19 cellular contexts compared by ENCODE assay signal in the genomic region with DNA sequence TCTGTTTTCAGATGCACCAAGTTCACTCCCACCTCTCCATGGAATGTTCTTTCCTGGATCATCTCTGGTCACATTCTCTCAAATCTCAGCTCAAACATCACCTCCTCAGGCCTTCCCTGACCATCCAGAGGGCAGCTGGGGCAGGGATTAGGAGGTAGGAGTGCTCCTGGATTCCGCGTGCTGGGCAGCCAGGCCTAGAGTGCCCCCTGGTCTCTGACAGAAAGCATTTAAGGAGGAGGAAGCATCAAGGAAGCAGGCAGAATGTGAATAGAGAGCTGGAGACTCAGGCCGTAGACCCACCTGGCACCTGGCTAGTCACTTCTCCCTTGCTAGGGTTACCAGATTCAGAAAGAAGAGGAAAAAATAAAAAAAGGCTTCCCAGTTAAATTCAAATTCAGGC. TPM values are rescaled to one million over a fixed set of nuclear protein-coding genes. Genes with fewer than 3 reads are reported as not detected.
DNase-seq lines count a peak whose midpoint lies in the region; ATAC-seq and TF ChIP-seq lines count a peak whose summit lies in the region.
"Had no signal": no experiment of that assay in that cellular context is flagged by ENCODE, and none has a peak within 500 bp of the region (broad histone marks: within the 10 kb centered on the region; RNA-seq: fewer than 3 reads in every experiment).

No MANE protein-coding gene starts in this region.

- WGBS in mammary epithelial cell (ENCODE audit: low coverage, missing lambda C conversion rate) = 100% methylated on average over 3 of the region's 3 CpGs

- H3K27me3 Mint-ChIP-seq in MCF 10A (ENCODE audit: insufficient read depth, unreplicated experiment) = no peaks in the 10 kb centered on the region
- no peaks in the 10 kb centered on the region for H3K27me3 Mint-ChIP-seq in T-helper 17 cell
- no peaks in the 10 kb centered on the region for H3K27me3 Mint-ChIP-seq in memory B cell

- H3K4me3 ChIP-seq in mammary epithelial cell (replicated peaks in 1 of 3; ENCODE audit: insufficient read depth in 1 of 3, low read depth in 2 of 3, low read length in 3 of 3) = no peak overlapping the region
- H3K4me3 ChIP-seq: vagina had no signal

- H3K9me3 ChIP-seq in mammary epithelial cell (replicated peaks; ENCODE audit: insufficient read depth, low read length) = no peaks in the 10 kb centered on the region
- no peaks in the 10 kb centered on the region for H3K9me3 ChIP-seq in T-helper 17 cell (ENCODE audit: control insufficient read depth, low read length, poor library complexity, severe bottlenecking)
- H3K9me3 ChIP-seq: vagina had no signal

- H3K27me3 ChIP-seq in mammary epithelial cell (ENCODE audit: insufficient read depth, low read length) = no peaks in the 10 kb centered on the region
- H3K27me3 ChIP-seq: vagina had no signal

- peak overlapping the region; percentile 50 for H3K27ac Mint-ChIP-seq in MCF 10A (ENCODE audit: low read depth, unreplicated experiment)
- peak overlapping the region; percentile 96 for H3K27ac Mint-ChIP-seq in T-helper 17 cell
- no peak overlapping the region for H3K27ac Mint-ChIP-seq in memory B cell
- H3K27ac Mint-ChIP-seq: activated CD4-positive, alpha-beta T cell treated with anti-CD3 and anti-CD28 coated beads, Interleukin-2, amount 10 ng/mL, durations not matched to agents 7 days and 5 days; activated naive CD4-positive, alpha-beta T cell treated with anti-CD3 and anti-CD28 coated beads, Interleukin-2, amount 50 U/mL, for 72 hours had no signal

- H3K36me3 ChIP-seq in mammary epithelial cell (ENCODE audit: insufficient read depth, low read length) = no peaks in the 10 kb centered on the region
- H3K36me3 ChIP-seq: vagina had no signal

- H4K20me1 ChIP-seq in mammary epithelial cell (ENCODE audit: insufficient read depth, low read length) = no peaks in the 10 kb centered on the region

- no peak overlapping the region for H3K9ac ChIP-seq in mammary epithelial cell (ENCODE audit: insufficient read depth, low read length)

- ATAC-seq in T-helper 17 cell (no peak), memory B cell (ENCODE audit: low read depth) (no peak)
- ATAC-seq: activated naive CD4-positive, alpha-beta T cell treated with anti-CD3 and anti-CD28 coated beads, Interleukin-2, amount 50 U/mL, for 72 hours had no signal

- H3K36me3 Mint-ChIP-seq in MCF 10A (ENCODE audit: insufficient read depth, unreplicated experiment) (no peaks in the 10 kb centered on the region), T-helper 17 cell (ENCODE audit: low read depth) (no peaks in the 10 kb centered on the region), memory B cell (no peaks in the 10 kb centered on the region)
- H3K36me3 Mint-ChIP-seq: activated naive CD4-positive, alpha-beta T cell treated with anti-CD3 and anti-CD28 coated beads, Interleukin-2, amount 50 U/mL, for 72 hours had no signal

- no peak for TF ChIP-seq CTCF in MCF 10A (IDR thresholded peaks at IDR 0.05; ENCODE audit: unreplicated experiment)
- TF ChIP-seq CTCF in mammary epithelial cell (conservative IDR thresholded peaks at IDR 0.05 in 1 of 2, IDR thresholded peaks at IDR 0.05 in 1 of 2; ENCODE audit: extremely low read depth in 1 of 2, insufficient read depth in 1 of 2, low read depth in 1 of 2, low read length in 2 of 2) = no peak

- H3K9me3 Mint-ChIP-seq in MCF 10A (ENCODE audit: unreplicated experiment) (no peaks in the 10 kb centered on the region), memory B cell (no peaks in the 10 kb centered on the region)
- H3K9me3 Mint-ChIP-seq: activated CD4-positive, alpha-beta T cell treated with anti-CD3 and anti-CD28 coated beads, Interleukin-2, amount 10 ng/mL, durations not matched to agents 7 days and 5 days; activated naive CD4-positive, alpha-beta T cell treated with anti-CD3 and anti-CD28 coated beads, Interleukin-2, amount 50 U/mL, for 72 hours had no signal

- CTCF ChIA-PET in MCF 10A (lab: Yijun Ruan, JAX) (interaction anchor here (3.4 to 6.5 kb wide), 2 partner anchors 12 to 30 kb away, joined by 17 to 62 read pairs; partner anchors contain the start of gene ACE), mammary epithelial cell (lab: Charles Lee; ENCODE audit: low non-redundant PET) (no interaction called here), HEK293T (lab: Yijun Ruan, JAX) (no interaction called here)

- intact Hi-C loops in MCF 10A (cut with micrococcal nuclease) = no loop called here
- intact Hi-C loops in mammary epithelial cell (cut with micrococcal nuclease) = no loop called here

- H3K4me1 ChIP-seq in mammary epithelial cell (ENCODE audit: insufficient read depth, low read length) = peaks cover 20% of the 10 kb centered on the region

- H3K4me2 ChIP-seq in mammary epithelial cell (ENCODE audit: insufficient read depth, low read depth, low read length) = no peak overlapping the region

- no peak overlapping the region for H3K27ac ChIP-seq in mammary epithelial cell (ENCODE audit: insufficient read depth, low read depth, low read length)

- H3K4me1 Mint-ChIP-seq in MCF 10A (ENCODE audit: insufficient read depth, unreplicated experiment) (peaks cover 16% of the 10 kb centered on the region), T-helper 17 cell (peaks cover 26% of the 10 kb centered on the region), memory B cell (peaks cover 7% of the 10 kb centered on the region)

- DNase-seq in MCF 10A (ENCODE audit: unreplicated experiment) = no peak
- no peak for DNase-seq in mammary epithelial cell
- no peak for DNase-seq in T-helper 17 cell
- DNase-seq in memory B cell (ENCODE audit: low spot score in 2 of 2) = no peak
- no peak for DNase-seq in activated CD4-positive, alpha-beta T cell treated with anti-CD3 and anti-CD28 coated beads, Interleukin-2, amount 50 U/mL, for 48 hours
- DNase-seq in stimulated activated naive CD4-positive, alpha-beta T cell treated with Interleukin-2 at 50 U/mL for 16 hours (lab: John Stamatoyannopoulos, UW) = no peak
- DNase-seq in HEK293T (ENCODE audit: extremely low spot score) = no peak
- DNase-seq in SIG-M5 treated with dmso at 0.1 percent for 504 hours (lab: John Stamatoyannopoulos, UW; ENCODE audit: unreplicated experiment) = no peak
- DNase-seq: activated CD4-positive, alpha-beta T cell treated with anti-CD3 and anti-CD28 coated beads, Interleukin-2, amount 10 ng/mL, durations not matched to agents 7 days and 5 days; DMS79 treated with DMSO at 0.1 percent for 48 hours; effector CD8-positive, alpha-beta T cell; NCI-H146; NCI-H748 treated with DMSO at 0.1 percent for 48 hours; retina; Right ventricle myocardium superior; stimulated activated CD4-positive, alpha-beta T cell treated with anti-CD3 and anti-CD28 coated beads, Interleukin-4, amount 100 ng/mL, for 24 hours; substantia nigra had no signal

- BruUV-seq in MCF 10A (replicated peaks; lab: Mats Ljungman, UMichigan) = no TSS peak
- BruUV-seq in mammary epithelial cell (replicated peaks; lab: Mats Ljungman, UMichigan) = no TSS peak

- H3K79me2 ChIP-seq in mammary epithelial cell (ENCODE audit: insufficient read depth, low read length) = peaks cover 8% of the 10 kb centered on the region

- no peak overlapping the region for H2AFZ ChIP-seq in mammary epithelial cell (ENCODE audit: low read depth, low read length)

- POLR2A ChIA-PET in MCF 10A (lab: Yijun Ruan, JAX) (interaction anchor here (0.6 to 2.0 kb wide), 3 partner anchors 12 to 30 kb away, joined by 3 to 6 read pairs (median 5); no protein-coding TSS in a partner anchor), HEK293T (lab: Yijun Ruan, JAX) (no interaction called here)

- dilution Hi-C loops in mammary epithelial cell (cut with HindIII; ENCODE audit: low sequenced_read_pairs) = loop anchor here (5.0 to 25.0 kb wide), 2 partner anchors 94 to 164 kb away; partner anchors contain the start of genes MAP3K3 and TACO1

- H3K4me3 Mint-ChIP-seq in MCF 10A (ENCODE audit: unreplicated experiment) (no peak overlapping the region), T-helper 17 cell (peak overlapping the region; percentile 56), memory B cell (peak overlapping the region; percentile 41)
- H3K4me3 Mint-ChIP-seq: activated CD4-positive, alpha-beta T cell treated with anti-CD3 and anti-CD28 coated beads, Interleukin-2, amount 10 ng/mL, durations not matched to agents 7 days and 5 days had no signal

- in situ Hi-C loops in mammary epithelial cell (cut with MboI; ENCODE audit: low sequenced_read_pairs in 2 of 2) = no loop called here

TF ChIP-seq in HEK293T, 16 proteins besides CTCF, POLR2A, EP300 and RAD21:
- TF ChIP-seq LEF1 (IDR thresholded peaks at IDR 0.05; ENCODE audit: borderline replicate concordance) (no peak), TARDBP (IDR thresholded peaks at IDR 0.05) (no peak), NFRKB (IDR thresholded peaks at IDR 0.05) (no peak), L3MBTL2 (conservative IDR thresholded peaks at IDR 0.05) (no peak), CTBP1 (IDR thresholded peaks at IDR 0.05; ENCODE audit: borderline replicate concordance) (no peak), BHLHE40 (IDR thresholded peaks at IDR 0.05; ENCODE audit: borderline replicate concordance) (no peak), ELF4 (IDR thresholded peaks at IDR 0.05) (no peak), ARNT (IDR thresholded peaks at IDR 0.05) (no peak), ZNF384 (IDR thresholded peaks at IDR 0.05) (no peak), HDGF (IDR thresholded peaks at IDR 0.05; ENCODE audit: borderline replicate concordance) (no peak), SUZ12 (IDR thresholded peaks at IDR 0.05) (no peak), FOXM1 (IDR thresholded peaks at IDR 0.05; ENCODE audit: borderline replicate concordance) (no peak), SP1 (IDR thresholded peaks at IDR 0.05) (no peak), FOXA1 (IDR thresholded peaks at IDR 0.05) (no peak), FOXK2 (IDR thresholded peaks at IDR 0.05) (no peak)
TF ChIP-seq in HEK293T: peak in this region for 0.

RNA-seq across cellular contexts. Expression of gene CYB561, which starts 2.5 kb away (rescaled TPM):
- 57.2 and 62.0 TPM in 2 replicates for total RNA-seq in MCF 10A (2022)
- total RNA-seq in mammary epithelial cell = 10 to 100 TPM; 26.6 to 35.8 TPM
- polyA plus RNA-seq in mammary epithelial cell = 26.5 TPM
- 59.4 TPM for polyA minus RNA-seq in mammary epithelial cell
- 10 to 100 TPM; 50.8 to 69.9 TPM for total RNA-seq in T-helper 17 cell

RNA-seq across cellular contexts. Expression of gene ACE, which starts 28.2 kb away (rescaled TPM):
- total RNA-seq in MCF 10A (2022) (0.30 and 0.39 TPM in 2 replicates), mammary epithelial cell (1 to 10 TPM in 1 of 2 donors, not detected in 1; 3.0 TPM), T-helper 17 cell (10 to 100 TPM; 11.6 to 21.5 TPM)
- polyA plus RNA-seq in mammary epithelial cell = 0.19 TPM
- polyA minus RNA-seq in mammary epithelial cell = not detected
